Comparison of ENCODE assay signal across 8 cellular contexts in the genomic region with DNA sequence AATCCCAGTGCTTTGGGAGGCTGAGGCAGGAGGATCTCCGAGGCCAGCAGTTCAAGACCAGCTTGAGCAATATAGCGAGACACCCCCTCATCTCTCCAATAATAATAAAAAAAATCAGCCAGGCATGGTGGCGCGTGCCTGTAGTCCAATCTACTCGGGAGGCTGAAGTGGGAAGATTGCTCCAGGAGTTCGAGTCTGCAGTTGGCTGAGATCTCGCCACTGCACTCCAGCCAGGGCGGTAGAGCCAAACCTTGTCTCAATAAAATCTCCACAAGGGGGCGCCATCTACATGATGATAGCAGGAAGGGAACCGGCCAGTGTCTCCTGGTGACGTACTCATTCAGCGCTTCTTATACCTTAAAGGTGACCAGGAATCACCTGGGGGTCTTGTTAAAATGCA. TPM values are rescaled to one million over a fixed set of nuclear protein-coding genes. Genes with fewer than 3 reads are reported as not detected.
DNase-seq lines count a peak whose midpoint lies in the region; ATAC-seq and TF ChIP-seq lines count a peak whose summit lies in the region.

No MANE protein-coding gene starts in this region.

- TF ChIP-seq CTCF in GM13977 (IDR thresholded peaks at IDR 0.05; ENCODE audit: extremely low read depth, insufficient read depth, missing control alignments): peak; percentile 84
- TF ChIP-seq CTCF in adrenal gland (IDR thresholded peaks at IDR 0.05): peak; percentile 76 to 92 (median 82)
- peak; percentile 72 for TF ChIP-seq CTCF in retinal pigment epithelial cell (conservative IDR thresholded peaks at IDR 0.05; ENCODE audit: low read depth, low read length)

- ATAC-seq in T-helper 17 cell (peak; percentile 92), left cardiac atrium (peak; percentile 73 to 86), HG02610 (IDR thresholded peaks at IDR 0.05; ENCODE audit: unreplicated experiment) (no peak), HG02571 (IDR thresholded peaks at IDR 0.05; ENCODE audit: unreplicated experiment) (no peak)

- H3K4me3 ChIP-seq in adrenal gland: no peak overlapping the region
- H3K4me3 ChIP-seq in retinal pigment epithelial cell (ENCODE audit: low read length): no peak overlapping the region

- no peaks in the 10 kb centered on the region for H3K36me3 Mint-ChIP-seq in T-helper 17 cell (ENCODE audit: low read depth)

- no peaks in the 10 kb centered on the region for H3K36me3 ChIP-seq in adrenal gland (replicated peaks in 1 of 2)

- H3K4me1 Mint-ChIP-seq in T-helper 17 cell: peaks cover 7% of the 10 kb centered on the region

- no peaks in the 10 kb centered on the region for H3K4me1 ChIP-seq in adrenal gland (replicated peaks in 1 of 2)

- H3K27me3 ChIP-seq in adrenal gland: no peaks in the 10 kb centered on the region

- no peaks in the 10 kb centered on the region for H3K9me3 ChIP-seq in T-helper 17 cell (ENCODE audit: control insufficient read depth, low read length, poor library complexity, severe bottlenecking)
- H3K9me3 ChIP-seq in adrenal gland (replicated peaks in 1 of 3): no peaks in the 10 kb centered on the region

- H3K27ac Mint-ChIP-seq in T-helper 17 cell: no peak overlapping the region

- no peaks in the 10 kb centered on the region for H3K27me3 Mint-ChIP-seq in T-helper 17 cell

- no peak overlapping the region for H3K27ac ChIP-seq in adrenal gland

- no peak for TF ChIP-seq POLR2A in adrenal gland (IDR thresholded peaks at IDR 0.05)

- intact Hi-C loops in adrenal gland (cut with DNase I) (loop anchor here (2.0 to 10.0 kb wide), 3 partner anchors 95 to 129 kb away; no protein-coding TSS in a partner anchor), left cardiac atrium (cut with DNase I) (loop anchor here (2.0 to 10.0 kb wide), 4 partner anchors 95 to 409 kb away; no protein-coding TSS in a partner anchor)

- 20 to 23% (median 21%) methylated on average over 10 to 12 of the region's 12 CpGs for WGBS in adrenal gland, 4 donors

- DNase-seq in GM13977 (ENCODE audit: low spot score) (peak; percentile 83), NCI-H1694 treated with DMSO at 0.1 percent for 48 hours (lab: John Stamatoyannopoulos, UW) (peak; percentile 76), T-helper 17 cell (peak; percentile 43 to 71 (median 47)), adrenal gland (peak; percentile 80 to 91 (median 87)), left cardiac atrium (peak; percentile 68), retinal pigment epithelial cell (ENCODE audit: low read depth) (no peak)

- in situ Hi-C loops in GM13977 (cut with MboI; ENCODE audit: low pct_unique_long_range_greater_than_20kb, low sequenced_read_pairs, unreplicated experiment): loop anchor here (25.0 kb wide), 1 partner anchor 391 kb away; no protein-coding TSS in a partner anchor

- H3K4me3 Mint-ChIP-seq in T-helper 17 cell: no peak overlapping the region

RNA-seq across cellular contexts. Expression of gene C5AR1, which starts 13.6 kb away (rescaled TPM):
- total RNA-seq in T-helper 17 cell (10 to 100 TPM in 1 of 2 donors, 1 to 10 TPM in 1; 2.2 to 11.3 TPM), adrenal gland (10 to 100 TPM in 7 of 8 donors, under 1 TPM in 1; 0.91 to 34.8 (median 20.1) TPM), left cardiac atrium (10 to 100 TPM; 13.4 to 15.6 TPM)
- polyA plus RNA-seq in adrenal gland: 1 to 10 TPM; 3.2 to 7.9 (median 3.9) TPM

RNA-seq across cellular contexts. Expression of gene INAFM1, which starts 21.4 kb away (rescaled TPM):
- total RNA-seq in T-helper 17 cell: 1 to 10 TPM; 9.2 to 9.9 TPM
- total RNA-seq in adrenal gland: 100 to 1,000 TPM in 1 of 8 donors, 10 to 100 TPM in 7; 18.1 to 183 (median 66.7) TPM
- polyA plus RNA-seq in adrenal gland: 100 to 1,000 TPM in 1 of 3 donors, 10 to 100 TPM in 1, 1 to 10 TPM in 1; 7.8 to 144 (median 62.0) TPM
- total RNA-seq in left cardiac atrium: 10 to 100 TPM; 16.1 to 17.1 TPM

RNA-seq across cellular contexts. Expression of gene C5AR2, which starts 35.9 kb away (rescaled TPM):
- total RNA-seq in T-helper 17 cell: 1 to 10 TPM in 1 of 2 donors, under 1 TPM in 1; 0.70 to 1.4 TPM
- 1 to 10 TPM in 7 of 8 donors, under 1 TPM in 1; 0.42 to 4.4 (median 2.6) TPM for total RNA-seq in adrenal gland
- polyA plus RNA-seq in adrenal gland: 1 to 10 TPM in 1 of 3 donors, under 1 TPM in 2; 0.37 to 1.1 (median 0.57) TPM
- 1 to 10 TPM in 1 of 2 donors, under 1 TPM in 1; 0.81 to 2.4 TPM for total RNA-seq in left cardiac atrium

RNA-seq across cellular contexts. Expression of gene CCDC9, which starts 39.7 kb away (rescaled TPM):
- total RNA-seq in T-helper 17 cell (10 to 100 TPM; 35.6 to 53.7 TPM), adrenal gland (10 to 100 TPM; 12.8 to 52.9 (median 32.5) TPM), left cardiac atrium (10 to 100 TPM; 21.4 to 28.7 TPM)
- 10 to 100 TPM; 23.2 to 86.5 (median 31.8) TPM for polyA plus RNA-seq in adrenal gland

RNA-seq across cellular contexts. Expression of gene DHX34, which starts 53.1 kb away (rescaled TPM):
- total RNA-seq in T-helper 17 cell (10 to 100 TPM in 1 of 2 donors, 1 to 10 TPM in 1; 9.1 to 11.2 TPM), adrenal gland (10 to 100 TPM in 6 of 8 donors, 1 to 10 TPM in 2; 6.3 to 16.9 (median 11.2) TPM), left cardiac atrium (1 to 10 TPM; 5.9 to 6.8 TPM)
- polyA plus RNA-seq in adrenal gland: 10 to 100 TPM in 2 of 3 donors, 1 to 10 TPM in 1; 5.0 to 49.7 (median 28.2) TPM

Comparison
In these comparisons a context has a peak if more than half of its experiments do, and no peak if none do; other contexts are left out.
1. ATAC-seq: peak in T-helper 17 cell (single experiment) and left cardiac atrium (2 of 2); none in HG02610 (single experiment) and HG02571 (single experiment).
2. Peak in every context shown above with its lines, with median percentiles within 50 percentile points of each other: CTCF ChIP-seq.